In the genomic region with DNA sequence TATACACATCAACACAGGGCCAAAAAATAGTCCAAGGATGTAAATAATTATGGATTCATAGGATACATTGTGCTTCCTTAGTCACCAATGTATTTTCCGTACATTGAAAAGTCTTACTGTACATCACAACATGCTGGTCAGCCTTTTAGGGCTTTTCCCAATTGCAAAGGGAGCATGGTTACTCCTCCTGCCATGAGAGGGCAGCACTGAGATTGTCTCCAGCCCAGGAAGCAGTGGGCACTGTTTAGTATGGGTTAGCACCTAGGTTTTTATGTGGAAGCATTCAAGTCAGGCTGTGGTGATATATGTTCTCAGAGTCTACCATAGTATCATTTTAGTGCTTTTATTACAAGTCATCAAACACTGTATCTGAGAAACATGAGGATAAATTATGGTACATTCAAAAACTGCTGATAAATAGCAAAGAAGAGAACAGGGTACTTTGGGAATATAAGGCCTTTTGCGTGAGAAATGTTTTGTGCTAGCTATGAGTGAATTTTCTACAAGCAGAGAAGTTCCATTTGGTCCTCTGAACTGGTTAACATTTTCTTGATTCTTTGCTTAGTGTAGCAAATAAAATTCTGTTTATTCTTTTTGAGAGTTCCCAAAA, we compare ENCODE assay signal across 8 cellular contexts. TPM values are rescaled to one million over a fixed set of nuclear protein-coding genes. Genes with fewer than 3 reads are reported as not detected.
DNase-seq lines count a peak whose midpoint lies in the region; ATAC-seq and TF ChIP-seq lines count a peak whose summit lies in the region.

No MANE protein-coding gene starts in this region.

- TF ChIP-seq CTCF in 22Rv1 (IDR thresholded peaks at IDR 0.05) = peak; percentile 93
- TF ChIP-seq CTCF in GM23338 (conservative IDR thresholded peaks at IDR 0.05; ENCODE audit: low read depth in 2 of 2) = peak; percentile 95 to 96
- TF ChIP-seq CTCF in IMR-90 (conservative IDR thresholded peaks at IDR 0.05; ENCODE audit: low read depth, low read length) = peak; percentile 68
- TF ChIP-seq CTCF in RWPE1 (conservative IDR thresholded peaks at IDR 0.05; ENCODE audit: low read depth) = peak; percentile 77
- TF ChIP-seq CTCF in chondrocyte (IDR thresholded peaks at IDR 0.05) = peak; percentile 79
- peak; percentile 12 for TF ChIP-seq CTCF in mesothelial cell of epicardium (IDR thresholded peaks at IDR 0.05; ENCODE audit: unreplicated experiment)

- intact Hi-C loops in IMR-90 (cut with micrococcal nuclease) = loop anchor here (1.0 to 10.0 kb wide), 2 partner anchors 225 to 746 kb away; no protein-coding TSS in a partner anchor

- H2BK20ac ChIP-seq in IMR-90 (ENCODE audit: low read depth, low read length) = no peak overlapping the region

- H3K27ac Mint-ChIP-seq in GM23338 (no peak overlapping the region), chondrocyte (ENCODE audit: unreplicated experiment) (no peak overlapping the region), mesothelial cell of epicardium (no peak overlapping the region)

- H3K36me3 ChIP-seq in GM23338 (ENCODE audit: insufficient read depth) = no peaks in the 10 kb centered on the region
- no peaks in the 10 kb centered on the region for H3K36me3 ChIP-seq in IMR-90 (ENCODE audit: control insufficient read depth, insufficient read depth, low read length)

- no peak overlapping the region for H3K14ac ChIP-seq in IMR-90 (replicated peaks; ENCODE audit: low read depth, low read length)

- no peak overlapping the region for H4K5ac ChIP-seq in IMR-90 (ENCODE audit: low read depth, low read length)

- TF ChIP-seq POLR2A in IMR-90 (IDR thresholded peaks at IDR 0.05; ENCODE audit: low read depth, low read length) = no peak

- peak; percentile 65 for TF ChIP-seq RAD21 in IMR-90 (IDR thresholded peaks at IDR 0.05; ENCODE audit: low read length)

- H3K27me3 ChIP-seq in GM23338 (ENCODE audit: insufficient read depth) (no peaks in the 10 kb centered on the region), IMR-90 (ENCODE audit: control insufficient read depth, insufficient read depth, low read length) (no peaks in the 10 kb centered on the region)

- H3K4me1 Mint-ChIP-seq in GM23338 (no peaks in the 10 kb centered on the region), chondrocyte (ENCODE audit: low read depth) (no peaks in the 10 kb centered on the region), mesothelial cell of epicardium (no peaks in the 10 kb centered on the region)

- no peak overlapping the region for H3K4ac ChIP-seq in IMR-90 (ENCODE audit: low read depth, low read length)

- no peak overlapping the region for H2AK9ac ChIP-seq in IMR-90 (replicated peaks; ENCODE audit: low read depth, low read length, poor library complexity)

- no peak overlapping the region for H3K56ac ChIP-seq in IMR-90 (ENCODE audit: extremely low read depth, insufficient read depth, low read length)

- H3K4me1 ChIP-seq in GM23338 (ENCODE audit: insufficient read depth) = no peaks in the 10 kb centered on the region
- H3K4me1 ChIP-seq in IMR-90 (ENCODE audit: control insufficient read depth, insufficient read depth, low read length) = no peaks in the 10 kb centered on the region

- H3K79me1 ChIP-seq in IMR-90 (ENCODE audit: low read depth in 1 of 2, low read length in 2 of 2) = no peaks in the 10 kb centered on the region

- H3K27ac ChIP-seq in 22Rv1 = no peak overlapping the region
- H3K27ac ChIP-seq in GM23338 (ENCODE audit: low read depth) = no peak overlapping the region
- no peak overlapping the region for H3K27ac ChIP-seq in IMR-90 (ENCODE audit: insufficient read depth, low read length)
- no peak overlapping the region for H3K27ac ChIP-seq in RWPE1

- H3K27me3 Mint-ChIP-seq in GM23338 (ENCODE audit: insufficient read depth, low read depth, poor library complexity) = peaks cover 2% of the 10 kb centered on the region
- H3K27me3 Mint-ChIP-seq in chondrocyte (ENCODE audit: low read depth) = no peaks in the 10 kb centered on the region
- H3K27me3 Mint-ChIP-seq in mesothelial cell of epicardium (ENCODE audit: low read depth) = no peaks in the 10 kb centered on the region

- H2BK120ac ChIP-seq in IMR-90 (ENCODE audit: low read depth, low read length) = no peak overlapping the region

- H2AFZ ChIP-seq in GM23338 (no peak overlapping the region), IMR-90 (replicated peaks; ENCODE audit: low read length, poor library complexity) (no peak overlapping the region)

- H4K8ac ChIP-seq in IMR-90 (ENCODE audit: low read depth in 2 of 2, low read length in 2 of 2) = no peak overlapping the region

- DNase-seq in GF-D8 (lab: John Stamatoyannopoulos, UW) (peak; percentile 20), GM23338 (ENCODE audit: low spot score) (peak; percentile 80), IMR-90 (peak; percentile 58), RWPE1 (ENCODE audit: low spot score) (peak; percentile 49), chondrocyte (ENCODE audit: low spot score) (no peak), mesothelial cell of epicardium (ENCODE audit: low spot score in 2 of 2, unreplicated experiment in 2 of 2) (no peak), NCI-H2196 (lab: John Stamatoyannopoulos, UW; ENCODE audit: unreplicated experiment) (no peak)

- in situ Hi-C loops in IMR-90 (cut with MboI; ENCODE audit: low sequenced_read_pairs) = loop anchor here (10.0 kb wide), 1 partner anchor 224 kb away; no protein-coding TSS in a partner anchor

- H3K9me3 Mint-ChIP-seq in GM23338 (peaks cover 20% of the 10 kb centered on the region), chondrocyte (ENCODE audit: low read depth) (peaks cover 3% of the 10 kb centered on the region), mesothelial cell of epicardium (peaks cover 11% of the 10 kb centered on the region)

- H3K79me2 ChIP-seq in GM23338 (replicated peaks; ENCODE audit: insufficient read depth) = no peaks in the 10 kb centered on the region

- ATAC-seq in GM23338 (peak; percentile 94), IMR-90 (ENCODE audit: low read depth) (peak; percentile 86)

- no TSS peak for BruUV-seq in IMR-90 (replicated peaks; lab: Mats Ljungman, UMichigan)

- no peak overlapping the region for H4K91ac ChIP-seq in IMR-90 (ENCODE audit: insufficient read depth, low read depth, low read length)

- CTCF ChIA-PET in IMR-90 (lab: Yijun Ruan, JAX) (interaction anchor here (0.7 kb wide), 1 partner anchor 469 kb away, joined by 4 read pairs; no protein-coding TSS in a partner anchor), RWPE1 (lab: Yijun Ruan, JAX) (no interaction called here)

- WGBS in IMR-90 (ENCODE audit: extremely low coverage in 2 of 2, insufficient read length in 1 of 2), 2 experiments = no CpG with 5 or more reads among the region's 2 CpGs

- no peak overlapping the region for H3K9ac ChIP-seq in IMR-90 (ENCODE audit: low read depth, low read length)

- dilution Hi-C loops in IMR-90 (cut with HindIII; ENCODE audit: low sequenced_read_pairs, unreplicated experiment) = no loop called here

- H3K4me2 ChIP-seq in GM23338 (no peak overlapping the region), IMR-90 (ENCODE audit: low read depth, low read length) (no peak overlapping the region)

- H3K4me3 Mint-ChIP-seq in GM23338 (no peak overlapping the region), chondrocyte (ENCODE audit: unreplicated experiment) (no peak overlapping the region), mesothelial cell of epicardium (no peak overlapping the region)

- no peaks in the 10 kb centered on the region for H3K9me3 ChIP-seq in IMR-90 (ENCODE audit: control insufficient read depth, insufficient read depth, low read length)

- H3K36me3 Mint-ChIP-seq in GM23338 (ENCODE audit: low read depth) (no peaks in the 10 kb centered on the region; the same call in none of the 3 replicates), chondrocyte (ENCODE audit: low read depth) (peaks cover 3% of the 10 kb centered on the region), mesothelial cell of epicardium (peaks cover 4% of the 10 kb centered on the region)

- H3K18ac ChIP-seq in IMR-90 (ENCODE audit: low read depth, low read length) = no peak overlapping the region

- H4K20me1 ChIP-seq in GM23338 (replicated peaks; ENCODE audit: insufficient read depth) (no peaks in the 10 kb centered on the region), IMR-90 (ENCODE audit: insufficient read depth, low read length) (no peaks in the 10 kb centered on the region)

- no peak overlapping the region for H3K23ac ChIP-seq in IMR-90 (ENCODE audit: low read depth, low read length)

- POLR2A ChIA-PET in IMR-90 (lab: Charles Lee; ENCODE audit: unreplicated experiment) (no interaction called here), RWPE1 (lab: Yijun Ruan, JAX; ENCODE audit: low non-redundant PET) (no interaction called here)

- H3F3A ChIP-seq in GM23338 (replicated peaks; ENCODE audit: low read depth) = no peaks in the 10 kb centered on the region

- H2AK5ac ChIP-seq in IMR-90 (ENCODE audit: low read depth, low read length) = no peak overlapping the region

- H2BK5ac ChIP-seq in IMR-90 (ENCODE audit: low read depth, low read length, poor library complexity, severe bottlenecking) = no peak overlapping the region

- H3K9me1 ChIP-seq in IMR-90 (ENCODE audit: insufficient read depth, low read length) = no peaks in the 10 kb centered on the region

- no peaks in the 10 kb centered on the region for H3K9me2 ChIP-seq in GM23338 (ENCODE audit: insufficient read depth)

- H2BK15ac ChIP-seq in IMR-90 (ENCODE audit: low read depth, low read length) = no peak overlapping the region

- H3K4me3 ChIP-seq in GM23338 = no peak overlapping the region
- H3K4me3 ChIP-seq in IMR-90 (ENCODE audit: insufficient read depth, low read depth, low read length) = no peak overlapping the region

TF ChIP-seq in GM23338, 12 proteins besides CTCF, POLR2A, EP300 and RAD21 (continues in another document):
- no peak for TF ChIP-seq STAT1 (IDR thresholded peaks at IDR 0.05; ENCODE audit: unreplicated experiment)

TF ChIP-seq in IMR-90, 13 proteins besides CTCF, POLR2A, EP300 and RAD21:
- TF ChIP-seq BHLHE40 (IDR thresholded peaks at IDR 0.05; ENCODE audit: low read depth, low read length) (no peak), SMC3 (IDR thresholded peaks at IDR 0.05; ENCODE audit: low read depth, low read length) (peak; percentile 69)

RNA-seq across cellular contexts. Expression of a gene that starts 34.0 kb away (rescaled TPM):
- 12.7 and 19.2 TPM in 2 replicates for total RNA-seq in GM23338 (2014; rRNA removed; shearing (Covaris generic))
- 1.9 and 4.1 TPM in 2 replicates for polyA plus RNA-seq in GM23338 (2016; fragmentation: Nextera tagmentation; extraction: Ambion mirVana)
- 2.8 and 3.4 TPM in 2 replicates for total RNA-seq in IMR-90 (2012; rRNA removed)
- 3.7 and 4.0 TPM in 2 replicates for polyA plus RNA-seq in IMR-90 (2012; rRNA removed)
- polyA plus RNA-seq in IMR-90 (2012; cell fraction: cytosol; rRNA removed) = 3.1 and 5.7 TPM in 2 replicates
- polyA plus RNA-seq in IMR-90 (2012; cell fraction: nucleus; rRNA removed; ENCODE audit: low replicate concordance) = 2.8 and 3.9 TPM in 2 replicates
- total RNA-seq in chondrocyte = 6.2 to 7.9 TPM (median 7.3 TPM) in 3 replicates
- total RNA-seq in mesothelial cell of epicardium = 16.7 to 18.6 TPM (median 16.8 TPM) in 3 replicates

Comparison
In these comparisons a context has a peak if more than half of its experiments do, and no peak if none do; other contexts are left out.
1. CTCF ChIP-seq: peak in every context shown above with its lines; median percentile 96 in GM23338; 93 in 22Rv1; 79 in chondrocyte; 77 in RWPE1; 68 in IMR-90; 12 in mesothelial cell of epicardium.
2. DNase-seq: peak in GF-D8 (single experiment), GM23338 (single experiment), IMR-90 (single experiment) and RWPE1 (single experiment); none in chondrocyte (single experiment), mesothelial cell of epicardium (0 of 2) and NCI-H2196 (single experiment).